In genomic region chr14:20494935-20495766, GRCh38 we compare ENCODE assay signal across 14 cellular contexts. TPM values are rescaled to one million over a fixed set of nuclear protein-coding genes. Genes with fewer than 3 reads are reported as not detected.
A peak's percentile ranks its signal among the peaks of the same experiment; 100 is the strongest.
DNase-seq lines count a peak whose midpoint lies in the region; ATAC-seq, FAIRE-seq and TF ChIP-seq lines count a peak whose summit lies in the region.
"Had no signal": no experiment of that assay in that cellular context is flagged by ENCODE, and none has a peak within 500 bp of the region (broad histone marks: within the 10 kb centered on the region; RNA-seq: fewer than 3 reads in every experiment).

No MANE protein-coding gene starts in this region.

- H3K18ac ChIP-seq in IMR-90 (ENCODE audit: low read depth, low read length) = no peak overlapping the region

- H2BK120ac ChIP-seq in IMR-90 (ENCODE audit: low read depth, low read length) = no peak overlapping the region

- H4K20me1 ChIP-seq in IMR-90 (ENCODE audit: insufficient read depth, low read length) = no peaks in the 10 kb centered on the region

- H3K9ac ChIP-seq in IMR-90 (ENCODE audit: low read depth, low read length) (no peak overlapping the region), kidney (ENCODE audit: low read length in 2 of 2) (no peak overlapping the region)

- no peak for FAIRE-seq in kidney (lab: Jason Lieb, UNC)
- no peak for FAIRE-seq in HTR-8/SVneo (lab: Jason Lieb, UNC)
- FAIRE-seq: frontal cortex had no signal

- TF ChIP-seq POLR2A in IMR-90 (IDR thresholded peaks at IDR 0.05; ENCODE audit: low read depth, low read length) = no peak

- in situ Hi-C loops in IMR-90 (cut with MboI; ENCODE audit: low sequenced_read_pairs) = no loop called here

- 91% methylated on average over 2 of the region's 8 CpGs; no CpG with 5 or more reads in 1 of the 2 experiments for WGBS in IMR-90 (ENCODE audit: extremely low coverage in 2 of 2, insufficient read length in 1 of 2), 2 experiments

- H4K91ac ChIP-seq in IMR-90 (ENCODE audit: insufficient read depth, low read depth, low read length) = no peak overlapping the region

- no peak overlapping the region for H3K4me3 Mint-ChIP-seq in Calu3 (ENCODE audit: low read depth, unreplicated experiment)
- H3K4me3 Mint-ChIP-seq in naive thymus-derived CD8-positive, alpha-beta T cell = no peak overlapping the region
- H3K4me3 Mint-ChIP-seq: memory B cell had no signal

- TF ChIP-seq CTCF in Calu3 (IDR thresholded peaks at IDR 0.05; ENCODE audit: unreplicated experiment) = no peak
- no peak for TF ChIP-seq CTCF in IMR-90 (conservative IDR thresholded peaks at IDR 0.05; ENCODE audit: low read depth, low read length)
- no peak for TF ChIP-seq CTCF in kidney (IDR thresholded peaks at IDR 0.05; ENCODE audit: borderline replicate concordance, extremely low read depth, insufficient read depth)

- no peak overlapping the region for H3K4me3 ChIP-seq in IMR-90 (ENCODE audit: insufficient read depth, low read depth, low read length)
- no peak overlapping the region for H3K4me3 ChIP-seq in kidney (ENCODE audit: low read length in 2 of 2)

- no peak overlapping the region for H2AFZ ChIP-seq in IMR-90 (replicated peaks; ENCODE audit: low read length, poor library complexity)

- no peak overlapping the region for H3K4me2 ChIP-seq in IMR-90 (ENCODE audit: low read depth, low read length)

- H3K36me3 Mint-ChIP-seq in Calu3 (ENCODE audit: insufficient read depth, unreplicated experiment) = no peaks in the 10 kb centered on the region
- no peaks in the 10 kb centered on the region for H3K36me3 Mint-ChIP-seq in naive thymus-derived CD8-positive, alpha-beta T cell
- H3K36me3 Mint-ChIP-seq: memory B cell had no signal

- no peaks in the 10 kb centered on the region for H3K36me3 ChIP-seq in IMR-90 (ENCODE audit: control insufficient read depth, insufficient read depth, low read length)
- H3K36me3 ChIP-seq in kidney (ENCODE audit: control insufficient read depth in 1 of 2, insufficient read depth in 2 of 2, low read length in 2 of 2) = no peaks in the 10 kb centered on the region

- intact Hi-C loops in Calu3 (cut with micrococcal nuclease; ENCODE audit: unreplicated experiment) = no loop called here
- intact Hi-C loops in IMR-90 (cut with micrococcal nuclease) = no loop called here
- intact Hi-C loops in kidney (cut with DNase I) = no loop called here

- no TSS peak for BruUV-seq in Calu3 (replicated peaks; lab: Mats Ljungman, UMichigan)
- no TSS peak for BruUV-seq in IMR-90 (replicated peaks; lab: Mats Ljungman, UMichigan)

- no peak overlapping the region for H2AK9ac ChIP-seq in IMR-90 (replicated peaks; ENCODE audit: low read depth, low read length, poor library complexity)

- no peaks in the 10 kb centered on the region for H3K79me1 ChIP-seq in IMR-90 (ENCODE audit: low read depth in 1 of 2, low read length in 2 of 2)

- H3K27ac ChIP-seq in IMR-90 (ENCODE audit: insufficient read depth, low read length) (no peak overlapping the region), kidney (ENCODE audit: low read depth in 2 of 2, low read length in 2 of 2) (no peak overlapping the region)

- no peak overlapping the region for H3K56ac ChIP-seq in IMR-90 (ENCODE audit: extremely low read depth, insufficient read depth, low read length)

- H3K9me3 ChIP-seq in IMR-90 (ENCODE audit: control insufficient read depth, insufficient read depth, low read length) = no peaks in the 10 kb centered on the region
- H3K9me3 ChIP-seq in kidney (ENCODE audit: control insufficient read depth in 1 of 2, low read length in 2 of 2) = no peaks in the 10 kb centered on the region

- POLR2A ChIA-PET in IMR-90 (lab: Charles Lee; ENCODE audit: unreplicated experiment) = no interaction called here
- POLR2A ChIA-PET in naive thymus-derived CD8-positive, alpha-beta T cell (lab: Charles Lee) = interaction anchor here (1.3 kb wide), 1 partner anchor 25 kb away, joined by 4 read pairs; no protein-coding TSS in a partner anchor

- H4K5ac ChIP-seq in IMR-90 (ENCODE audit: low read depth, low read length) = no peak overlapping the region

- no peak overlapping the region for H2BK20ac ChIP-seq in IMR-90 (ENCODE audit: low read depth, low read length)

- no peaks in the 10 kb centered on the region; the same call in 1 of the 2 replicates for H3K4me1 ChIP-seq in IMR-90 (ENCODE audit: control insufficient read depth, insufficient read depth, low read length)
- no peaks in the 10 kb centered on the region for H3K4me1 ChIP-seq in kidney (ENCODE audit: control insufficient read depth in 1 of 2, insufficient read depth in 1 of 2, low read depth in 1 of 2, low read length in 2 of 2)

- peaks cover 36% of the 10 kb centered on the region for H3K4me1 Mint-ChIP-seq in Calu3 (ENCODE audit: low read depth, unreplicated experiment)
- H3K4me1 Mint-ChIP-seq in naive thymus-derived CD8-positive, alpha-beta T cell = peaks cover 30 to 71% (median 40%) of the 10 kb centered on the region in 4 donors

- no peak for TF ChIP-seq RAD21 in IMR-90 (IDR thresholded peaks at IDR 0.05; ENCODE audit: low read length)

- no peak overlapping the region for H2AK5ac ChIP-seq in IMR-90 (ENCODE audit: low read depth, low read length)

- H3K4ac ChIP-seq in IMR-90 (ENCODE audit: low read depth, low read length) = no peak overlapping the region

- no peak overlapping the region for H3K14ac ChIP-seq in IMR-90 (replicated peaks; ENCODE audit: low read depth, low read length)

- CTCF ChIA-PET in Calu3 (lab: Charles Lee) = no interaction called here
- CTCF ChIA-PET in IMR-90 (lab: Yijun Ruan, JAX) = no interaction called here

- H3K27ac Mint-ChIP-seq in Calu3 (ENCODE audit: unreplicated experiment) = peak overlapping the region; percentile 29
- H3K27ac Mint-ChIP-seq in naive thymus-derived CD8-positive, alpha-beta T cell = peak overlapping the region in 2 of 10 donors; percentile 46 to 93
- H3K27ac Mint-ChIP-seq: memory B cell had no signal

- H2BK15ac ChIP-seq in IMR-90 (ENCODE audit: low read depth, low read length) = no peak overlapping the region

- no peak overlapping the region for H3K23ac ChIP-seq in IMR-90 (ENCODE audit: low read depth, low read length)

- no peaks in the 10 kb centered on the region for H3K27me3 Mint-ChIP-seq in Calu3 (ENCODE audit: unreplicated experiment)
- H3K27me3 Mint-ChIP-seq in naive thymus-derived CD8-positive, alpha-beta T cell = peaks cover 0 to 1% (median 0%) of the 10 kb centered on the region in 5 donors
- H3K27me3 Mint-ChIP-seq: memory B cell had no signal

- H3K9me1 ChIP-seq in IMR-90 (ENCODE audit: insufficient read depth, low read length) = no peaks in the 10 kb centered on the region

- no peak overlapping the region for H4K8ac ChIP-seq in IMR-90 (ENCODE audit: low read depth in 2 of 2, low read length in 2 of 2)

- peaks cover 4% of the 10 kb centered on the region for H3K9me3 Mint-ChIP-seq in Calu3 (ENCODE audit: low read depth, unreplicated experiment)
- no peaks in the 10 kb centered on the region for H3K9me3 Mint-ChIP-seq in naive thymus-derived CD8-positive, alpha-beta T cell

- H3K27me3 ChIP-seq in IMR-90 (ENCODE audit: control insufficient read depth, insufficient read depth, low read length) = no peaks in the 10 kb centered on the region

- ATAC-seq in IMR-90 (ENCODE audit: low read depth) = no peak
- no peak for ATAC-seq in naive thymus-derived CD8-positive, alpha-beta T cell
- ATAC-seq in HG03097 (IDR thresholded peaks at IDR 0.05; ENCODE audit: low FRiP score, unreplicated experiment) = no peak

- dilution Hi-C loops in IMR-90 (cut with HindIII; ENCODE audit: low sequenced_read_pairs, unreplicated experiment) = no loop called here

- no peak overlapping the region for H2BK5ac ChIP-seq in IMR-90 (ENCODE audit: low read depth, low read length, poor library complexity, severe bottlenecking)

- DNase-seq in Calu3 = peak; percentile 44
- peak; percentile 53 for DNase-seq in IMR-90
- DNase-seq in amniotic epithelial cell (ENCODE audit: low read depth) = peak; percentile 19
- DNase-seq in lung microvascular endothelial cell (ENCODE audit: low read depth in 2 of 2) = peak; percentile 56 to 62
- DNase-seq in kidney = no peak
- no peak for DNase-seq in naive thymus-derived CD8-positive, alpha-beta T cell
- DNase-seq in HTR-8/SVneo (ENCODE audit: insufficient read length, low spot score) = no peak
- DNase-seq: DMS153, NCI-H2081, Right ventricle myocardium superior had no signal

RNA-seq across cellular contexts. Expression of gene RNASE10, which starts 10.2 kb away (rescaled TPM):
- total RNA-seq in Calu3 (2022) (0.54 and 0.61 TPM in 2 replicates), IMR-90 (2012; rRNA removed) (not detected in 2 replicates), lung microvascular endothelial cell (not detected in 2 replicates), kidney (0.57 TPM)
- polyA plus RNA-seq in IMR-90 (2012; rRNA removed) (not detected in 2 replicates), kidney (ENCODE audit: insufficient read depth, low read depth, low replicate concordance) (0.69 TPM)
- polyA plus RNA-seq in IMR-90 (2012; cell fraction: cytosol; rRNA removed) = not detected in 2 replicates
- not detected in 2 replicates for polyA plus RNA-seq in IMR-90 (2012; cell fraction: nucleus; rRNA removed; ENCODE audit: low replicate concordance)
- under 1 TPM; 0.77 to 0.83 TPM for total RNA-seq in naive thymus-derived CD8-positive, alpha-beta T cell
- under 1 TPM in 1 of 3 donors, not detected in 2; 0.19 TPM for polyA plus RNA-seq in naive thymus-derived CD8-positive, alpha-beta T cell
- total RNA-seq: skeletal muscle tissue had no signal

RNA-seq across cellular contexts. Expression of gene PNP, which starts 25.9 kb away (rescaled TPM):
- total RNA-seq in Calu3 (2022) (81.3 and 94.9 TPM in 2 replicates), IMR-90 (2012; rRNA removed) (60.3 and 68.8 TPM in 2 replicates), lung microvascular endothelial cell (193 and 227 TPM in 2 replicates), kidney (80.7 TPM)
- polyA plus RNA-seq in IMR-90 (2012; rRNA removed) (49.0 and 53.4 TPM in 2 replicates), kidney (ENCODE audit: insufficient read depth, low read depth, low replicate concordance) (183 TPM)
- 21.6 and 34.3 TPM in 2 replicates for polyA plus RNA-seq in IMR-90 (2012; cell fraction: cytosol; rRNA removed)
- 37.0 and 143 TPM in 2 replicates for polyA plus RNA-seq in IMR-90 (2012; cell fraction: nucleus; rRNA removed; ENCODE audit: low replicate concordance)
- 10 to 100 TPM; 64.6 to 65.7 TPM for total RNA-seq in naive thymus-derived CD8-positive, alpha-beta T cell
- polyA plus RNA-seq in naive thymus-derived CD8-positive, alpha-beta T cell = 10 to 100 TPM; 32.2 to 57.9 (median 40.6) TPM

RNA-seq across cellular contexts. Expression of gene PIP4P1, which starts 33.9 kb away (rescaled TPM):
- total RNA-seq in Calu3 (2022) (27.0 and 33.8 TPM in 2 replicates), IMR-90 (2012; rRNA removed) (15.0 and 15.2 TPM in 2 replicates), lung microvascular endothelial cell (18.7 and 23.4 TPM in 2 replicates), kidney (35.7 TPM)
- polyA plus RNA-seq in IMR-90 (2012; rRNA removed) (27.2 and 27.8 TPM in 2 replicates), kidney (ENCODE audit: insufficient read depth, low read depth, low replicate concordance) (33.3 TPM)
- polyA plus RNA-seq in IMR-90 (2012; cell fraction: cytosol; rRNA removed) = 13.3 and 24.4 TPM in 2 replicates
- 70.6 and 153 TPM in 2 replicates for polyA plus RNA-seq in IMR-90 (2012; cell fraction: nucleus; rRNA removed; ENCODE audit: low replicate concordance)
- total RNA-seq in naive thymus-derived CD8-positive, alpha-beta T cell = 10 to 100 TPM; 74.2 to 76.1 TPM
- 10 to 100 TPM; 21.0 to 31.1 (median 21.3) TPM for polyA plus RNA-seq in naive thymus-derived CD8-positive, alpha-beta T cell

RNA-seq across cellular contexts. Expression of gene APEX1, which starts 40.1 kb away (rescaled TPM):
- total RNA-seq in Calu3 (2022) = 205 TPM in 2 replicates
- 125 and 141 TPM in 2 replicates for total RNA-seq in IMR-90 (2012; rRNA removed)
- 241 and 242 TPM in 2 replicates for polyA plus RNA-seq in IMR-90 (2012; rRNA removed)
- polyA plus RNA-seq in IMR-90 (2012; cell fraction: cytosol; rRNA removed) = 115 and 191 TPM in 2 replicates
- 85.5 and 208 TPM in 2 replicates for polyA plus RNA-seq in IMR-90 (2012; cell fraction: nucleus; rRNA removed; ENCODE audit: low replicate concordance)
- 61.1 and 73.4 TPM in 2 replicates for total RNA-seq in lung microvascular endothelial cell
- 119 TPM for total RNA-seq in kidney
- polyA plus RNA-seq in kidney (ENCODE audit: insufficient read depth, low read depth, low replicate concordance) = 109 TPM
- total RNA-seq in naive thymus-derived CD8-positive, alpha-beta T cell = 100 to 1,000 TPM; 137 to 144 TPM
- polyA plus RNA-seq in naive thymus-derived CD8-positive, alpha-beta T cell = 100 to 1,000 TPM; 125 to 176 (median 148) TPM

RNA-seq across cellular contexts. Expression of gene OSGEP, which starts 40.5 kb away (rescaled TPM):
- 46.2 and 54.3 TPM in 2 replicates for total RNA-seq in Calu3 (2022)
- 32.4 and 38.0 TPM in 2 replicates for total RNA-seq in IMR-90 (2012; rRNA removed)
- 23.1 and 24.7 TPM in 2 replicates for polyA plus RNA-seq in IMR-90 (2012; rRNA removed)
- 34.4 and 36.2 TPM in 2 replicates for polyA plus RNA-seq in IMR-90 (2012; cell fraction: cytosol; rRNA removed)
- 144 and 145 TPM in 2 replicates for polyA plus RNA-seq in IMR-90 (2012; cell fraction: nucleus; rRNA removed; ENCODE audit: low replicate concordance)
- 47.3 and 48.0 TPM in 2 replicates for total RNA-seq in lung microvascular endothelial cell
- 32.4 TPM for total RNA-seq in kidney
- polyA plus RNA-seq in kidney (ENCODE audit: insufficient read depth, low read depth, low replicate concordance) = 30.3 TPM
- total RNA-seq in naive thymus-derived CD8-positive, alpha-beta T cell = 10 to 100 TPM; 82.5 to 89.2 TPM
- polyA plus RNA-seq in naive thymus-derived CD8-positive, alpha-beta T cell = 10 to 100 TPM; 38.8 to 43.3 (median 42.0) TPM

Comparison
In these comparisons a context has a peak if more than half of its experiments do, and no peak if none do; other contexts are left out.
1. DNase-seq: peak in Calu3 (single experiment), IMR-90 (single experiment), amniotic epithelial cell (single experiment) and lung microvascular endothelial cell (2 of 2); none in kidney (single experiment), naive thymus-derived CD8-positive, alpha-beta T cell (0 of 10) and HTR-8/SVneo (single experiment).